ENCODE assay signal across 31 cellular contexts in genomic region chr17:70658840-70659239, GRCh38.
"Had no signal": no experiment of that assay in that cellular context is flagged by ENCODE, and none has a peak within 500 bp of the region (broad histone marks: within the 10 kb centered on the region; RNA-seq: fewer than 3 reads in every experiment).

No MANE protein-coding gene starts in this region.

- H3K36me3 ChIP-seq: SJSA1, WERI-Rb-1 had no signal

- H3K4me1 ChIP-seq: SJSA1 had no signal

- H3K9me3 ChIP-seq: SJSA1 had no signal

- H3K27ac ChIP-seq: SJSA1, WERI-Rb-1 had no signal

- ATAC-seq: activated CD8-positive, alpha-beta memory T cell treated with anti-CD3 and anti-CD28 coated beads, Interleukin-2, amount 10 ng/mL, durations not matched to agents 7 days and 5 days; activated naive CD8-positive, alpha-beta T cell treated with anti-CD3 and anti-CD28 coated beads, Interleukin-2, amount 50 U/mL, for 24 hours; K562; Panc1 had no signal

- DNase-seq: activated CD4-positive, alpha-beta memory T cell treated with anti-CD3 and anti-CD28 coated beads, Interleukin-2, amount 10 ng/mL, durations not matched to agents 7 days and 5 days; activated CD4-positive, alpha-beta T cell treated with anti-CD3 and anti-CD28 coated beads for 1 hour; activated CD4-positive, alpha-beta T cell treated with anti-CD3 and anti-CD28 coated beads for 48 hours; activated CD4-positive, CD25-positive, alpha-beta regulatory T cell; activated CD8-positive, alpha-beta memory T cell treated with anti-CD3 and anti-CD28 coated beads for 24 hours; activated CD8-positive, alpha-beta memory T cell treated with anti-CD3 and anti-CD28 coated beads, Interleukin-2, amount 10 ng/mL, durations not matched to agents 7 days and 5 days; activated CD8-positive, alpha-beta memory T cell treated with anti-CD3 and anti-CD28 coated beads, Interleukin-2, amount 50 U/mL, for 48 hours; activated effector memory CD4-positive, alpha-beta T cell treated with Interleukin-2 at 50 U/mL for 16 hours; activated naive CD4-positive, alpha-beta T cell treated with anti-CD3 and anti-CD28 coated beads, Interleukin-2, amount 10 ng/mL, durations not matched to agents 7 days and 5 days; activated naive CD8-positive, alpha-beta T cell treated with anti-CD3 and anti-CD28 coated beads, Interleukin-2, amount 50 U/mL, for 24 hours; activated T-cell treated with anti-CD3 and anti-CD28 coated beads, Interleukin-2, amount 50 U/mL, for 48 hours; amniotic stem cell; aorta; caudate nucleus; cerebellar nuclear complex; Karpas-422; NCI-H1105; NCI-H1417 treated with DMSO at 0.1 percent for 48 hours; NCI-H1694; NCI-H1930; NCI-H345; NCI-H524 treated with DMSO at 0.1 percent for 48 hours; SHP77; SW 1271; T-helper 1 cell; T-helper 2 cell; T-helper 9 cell; WERI-Rb-1 had no signal

- H3K4me3 ChIP-seq: K562, SJSA1 had no signal

- H3K27me3 ChIP-seq: SJSA1 had no signal
